Comparison of ENCODE assay signal across 1 cellular context in genomic region chr13:21557995-21558394, GRCh38.
TF ChIP-seq lines count a peak whose summit lies in the region.

No MANE protein-coding gene starts in this region.

TF ChIP-seq in Ishikawa, 13 proteins besides CTCF, POLR2A, EP300 and RAD21 (continued from another document):
- no peak for TF ChIP-seq REST (IDR thresholded peaks at IDR 0.05; ENCODE audit: low read depth)
- TF ChIP-seq ZBTB7A (IDR thresholded peaks at IDR 0.05; ENCODE audit: low read depth) = no peak
- TF ChIP-seq TAF1 (IDR thresholded peaks at IDR 0.05; ENCODE audit: low read depth) = no peak
- TF ChIP-seq EGR1 (IDR thresholded peaks at IDR 0.05) = no peak
